18 cellular contexts compared by ENCODE assay signal in genomic region chr6:159470400-159470799, GRCh38.
A peak's percentile ranks its signal among the peaks of the same experiment; 100 is the strongest.
DNase-seq lines count a peak whose midpoint lies in the region; ATAC-seq and TF ChIP-seq lines count a peak whose summit lies in the region.
"Had no signal": no experiment of that assay in that cellular context is flagged by ENCODE, and none has a peak within 500 bp of the region (broad histone marks: within the 10 kb centered on the region; RNA-seq: fewer than 3 reads in every experiment).

No MANE protein-coding gene starts in this region.

- H3K9me3 ChIP-seq in liver (ENCODE audit: control insufficient read depth in 4 of 4, low read length in 3 of 4), result peaks cover 0 to 4% (median 2%) of the 10 kb centered on the region in 4 donors
- H3K9me3 ChIP-seq in thyroid gland, result no peaks in the 10 kb centered on the region
- H3K9me3 ChIP-seq: A549, Caco-2 had no signal

- H3K27me3 Mint-ChIP-seq in endothelial cell (ENCODE audit: unreplicated experiment), result no peaks in the 10 kb centered on the region
- H3K27me3 Mint-ChIP-seq: B cell had no signal

- DNase-seq in endothelial cell (ENCODE audit: low spot score), result no peak
- no peak for DNase-seq in left lobe of liver (ENCODE audit: low spot score)
- no peak for DNase-seq in NOMO-1 (lab: John Stamatoyannopoulos, UW; ENCODE audit: unreplicated experiment in 2 of 2)
- DNase-seq in NCI-H1436 (lab: John Stamatoyannopoulos, UW), result no peak
- DNase-seq in thyroid gland, result no peak
- DNase-seq: AML-193; Caco-2; Calu3; CD4-positive, alpha-beta T cell; CD8-positive, alpha-beta T cell; DMS79 treated with DMSO at 0.1 percent for 48 hours; GF-D8 had no signal

- no peaks in the 10 kb centered on the region for H3K9me3 Mint-ChIP-seq in endothelial cell (ENCODE audit: unreplicated experiment)
- H3K9me3 Mint-ChIP-seq: CD4-positive, alpha-beta T cell; CD8-positive, alpha-beta T cell had no signal

- H3K4me3 Mint-ChIP-seq in endothelial cell (ENCODE audit: unreplicated experiment), result peak overlapping the region; percentile 62
- H3K4me3 Mint-ChIP-seq: B cell; CD4-positive, alpha-beta T cell; CD8-positive, alpha-beta T cell had no signal

- peak in 1 of 2 donors; percentile 15 for TF ChIP-seq RAD21 in liver (IDR thresholded peaks at IDR 0.05)

- H3K4me1 ChIP-seq in liver (ENCODE audit: control insufficient read depth in 4 of 4, insufficient read depth in 4 of 4, low read length in 3 of 4) (peaks cover 0 to 3% (median 0%) of the 10 kb centered on the region in 4 donors), thyroid gland (peaks cover 5% of the 10 kb centered on the region in 2 donors)
- H3K4me1 ChIP-seq: A549, Caco-2 had no signal

- intact Hi-C loops in thyroid gland (cut with DNase I), result no loop called here

- H3K27ac Mint-ChIP-seq in endothelial cell (ENCODE audit: unreplicated experiment), result no peak overlapping the region
- H3K27ac Mint-ChIP-seq: B cell; CD4-positive, alpha-beta T cell; CD8-positive, alpha-beta T cell had no signal

- no peak for TF ChIP-seq CTCF in endothelial cell (IDR thresholded peaks at IDR 0.05; ENCODE audit: unreplicated experiment)
- TF ChIP-seq CTCF in liver (IDR thresholded peaks at IDR 0.05; ENCODE audit: low read depth, low read length, missing input control), result no peak
- no peak for TF ChIP-seq CTCF in thyroid gland (IDR thresholded peaks at IDR 0.05)

- 29% methylated on average over 3 of the region's 3 CpGs for WGBS in liver
- 92% methylated on average over 3 of the region's 3 CpGs for WGBS in thyroid gland, 2 donors

- no peak overlapping the region for H3K9ac ChIP-seq in liver (ENCODE audit: low read depth in 1 of 2, low read length in 2 of 2)
- H3K9ac ChIP-seq: BLaER1 treated with 17β-estradiol and CSF1 and Interleukin-3, amounts not matched to agents 10 nM and 100 nM had no signal

- peak; percentile 88 for ATAC-seq in left lobe of liver
- ATAC-seq: A549; CD8-positive, alpha-beta T cell had no signal

- H3K36me3 Mint-ChIP-seq in endothelial cell (ENCODE audit: low read depth, unreplicated experiment), result peaks cover 6% of the 10 kb centered on the region
- H3K36me3 Mint-ChIP-seq: CD8-positive, alpha-beta T cell had no signal

- no peaks in the 10 kb centered on the region for H3K36me3 ChIP-seq in liver (ENCODE audit: control insufficient read depth in 4 of 4, insufficient read depth in 3 of 4, low read depth in 1 of 4, low read length in 3 of 4)
- H3K36me3 ChIP-seq in thyroid gland, result no peaks in the 10 kb centered on the region

- no peak for TF ChIP-seq POLR2A in thyroid gland (IDR thresholded peaks at IDR 0.05)

- H3K27me3 ChIP-seq in liver (ENCODE audit: control insufficient read depth in 4 of 4, insufficient read depth in 4 of 4, low read length in 3 of 4) (no peaks in the 10 kb centered on the region), thyroid gland (no peaks in the 10 kb centered on the region)
- H3K27me3 ChIP-seq: BLaER1 treated with 17β-estradiol and CSF1 and Interleukin-3, amounts not matched to agents 10 nM and 100 nM had no signal

- H3K4me1 Mint-ChIP-seq in endothelial cell (ENCODE audit: unreplicated experiment), result peaks cover 5% of the 10 kb centered on the region

- H3K4me3 ChIP-seq in liver (ENCODE audit: low read depth in 1 of 3, low read length in 3 of 3), result peak overlapping the region in 1 of 3 donors; percentile 7
- H3K4me3 ChIP-seq in thyroid gland (replicated peaks in 1 of 3), result no peak overlapping the region
- H3K4me3 ChIP-seq: A549 had no signal

- no peak overlapping the region for H3K27ac ChIP-seq in liver (ENCODE audit: low read depth in 1 of 2, low read length in 2 of 2)
- H3K27ac ChIP-seq in thyroid gland, result no peak overlapping the region
- H3K27ac ChIP-seq: 22Rv1; A549; BLaER1 treated with 17β-estradiol and CSF1 and Interleukin-3, amounts not matched to agents 10 nM and 100 nM; C4-2B had no signal

TF ChIP-seq in liver, 16 proteins besides CTCF, POLR2A, EP300 and RAD21:
- TF ChIP-seq SP1 (IDR thresholded peaks at IDR 0.05), result peak; percentile 54
- no peak for TF ChIP-seq ZBTB33 (IDR thresholded peaks at IDR 0.05)
- TF ChIP-seq, protein P1, sequence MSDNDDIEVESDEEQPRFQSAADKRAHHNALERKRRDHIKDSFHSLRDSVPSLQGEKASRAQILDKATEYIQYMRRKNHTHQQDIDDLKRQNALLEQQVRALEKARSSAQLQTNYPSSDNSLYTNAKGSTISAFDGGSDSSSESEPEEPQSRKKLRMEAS (IDR thresholded peaks at IDR 0.05), result peak; percentile 21
- TF ChIP-seq JUND (IDR thresholded peaks at IDR 0.05), result no peak
- no peak for TF ChIP-seq GABPA (IDR thresholded peaks at IDR 0.05 in 1 of 2, conservative IDR thresholded peaks at IDR 0.05 in 1 of 2)
- TF ChIP-seq RXRA (IDR thresholded peaks at IDR 0.05), result peak; percentile 19 to 40
- TF ChIP-seq FOXA1 (IDR thresholded peaks at IDR 0.05), result no peak
- peak; percentile 29 for TF ChIP-seq HNF4G (IDR thresholded peaks at IDR 0.05)
- TF ChIP-seq FOXA2 (IDR thresholded peaks at IDR 0.05), result no peak
- TF ChIP-seq HNF4A (conservative IDR thresholded peaks at IDR 0.05), result peak; percentile 82 to 83
- no peak for TF ChIP-seq NR2F2 (IDR thresholded peaks at IDR 0.05)
